Comparison of ENCODE assay signal across 8 cellular contexts in genomic region chr5:180860887-180861822, GRCh38. TPM values are rescaled to one million over a fixed set of nuclear protein-coding genes. Genes with fewer than 3 reads are reported as not detected.
DNase-seq lines count a peak whose midpoint lies in the region; ATAC-seq and TF ChIP-seq lines count a peak whose summit lies in the region.

Gene ZFP62 (minus strand): TSS chr5:180861276. CDS start chr5:180861219, 57 bp downstream.

- H3K9me3 Mint-ChIP-seq in progenitor cell of endocrine pancreas (ENCODE audit: low read depth): peaks cover 17% of the 10 kb centered on the region

- peaks cover 31% of the 10 kb centered on the region for H3K36me3 Mint-ChIP-seq in progenitor cell of endocrine pancreas (ENCODE audit: insufficient read depth)

- intact Hi-C loops in adrenal gland (cut with DNase I): loop anchor here (5.0 to 10.0 kb wide), 2 partner anchors 74 to 76 kb away; no protein-coding TSS in a partner anchor
- intact Hi-C loops in left cardiac atrium (cut with DNase I): loop anchor here (5.0 to 10.0 kb wide), 2 partner anchors 74 to 76 kb away; no protein-coding TSS in a partner anchor
- intact Hi-C loops in upper lobe of right lung (cut with DNase I): no loop called here

- peak within 1 kb of the TSS; percentile 94 for H3K4me3 Mint-ChIP-seq in progenitor cell of endocrine pancreas (ENCODE audit: low read depth)

- ATAC-seq in HG02852 (IDR thresholded peaks at IDR 0.05; ENCODE audit: unreplicated experiment) (peak; percentile 83), left cardiac atrium (peak; percentile 99), upper lobe of right lung (peak; percentile 97)

- peaks cover 8% of the 10 kb centered on the region for H3K4me1 Mint-ChIP-seq in progenitor cell of endocrine pancreas (ENCODE audit: low read depth)

- TF ChIP-seq POLR2A in adrenal gland (IDR thresholded peaks at IDR 0.05): peak; percentile 61 to 67

- peak within 1 kb of the TSS; percentile 72 to 99 (median 75) for H3K4me3 ChIP-seq in adrenal gland
- peak within 1 kb of the TSS; percentile 96 for H3K4me3 ChIP-seq in upper lobe of right lung

- 0 to 1% (median 0%) methylated on average over 17 to 84 of the region's 84 CpGs for WGBS in adrenal gland, 4 donors

- H3K4me1 ChIP-seq in adrenal gland (replicated peaks in 1 of 2) (peaks cover 0 to 8% of the 10 kb centered on the region in 2 donors), upper lobe of right lung (peaks cover 8% of the 10 kb centered on the region)

- H3K9me3 ChIP-seq in adrenal gland (replicated peaks in 1 of 3): no peaks in the 10 kb centered on the region
- H3K9me3 ChIP-seq in upper lobe of right lung: no peaks in the 10 kb centered on the region

- peak within 1 kb of the TSS; percentile 46 to 90 (median 82) for H3K27ac ChIP-seq in adrenal gland
- H3K27ac ChIP-seq in upper lobe of right lung: peak within 1 kb of the TSS; percentile 87

- TF ChIP-seq CTCF in GM13977 (IDR thresholded peaks at IDR 0.05; ENCODE audit: extremely low read depth, insufficient read depth, missing control alignments) (no peak), adrenal gland (IDR thresholded peaks at IDR 0.05) (peak in 1 of 6 experiments; percentile 26), progenitor cell of endocrine pancreas (IDR thresholded peaks at IDR 0.05; ENCODE audit: unreplicated experiment) (no peak), upper lobe of right lung (IDR thresholded peaks at IDR 0.05) (peak; percentile 12)

- peak; percentile 92 for DNase-seq in GM13977 (ENCODE audit: low spot score)
- peak; percentile 20 for DNase-seq in NCI-H1436 treated with DMSO at 0.1 percent for 48 hours (lab: John Stamatoyannopoulos, UW)
- DNase-seq in T-helper 1 cell: peak; percentile 66 to 93 (median 76)
- DNase-seq in adrenal gland: peak; percentile 87 to 92 (median 89)
- DNase-seq in left cardiac atrium: peak; percentile 95
- peak; percentile 90 for DNase-seq in progenitor cell of endocrine pancreas (ENCODE audit: low spot score, unreplicated experiment)
- DNase-seq in upper lobe of right lung: peak; percentile 96

- peaks cover 7% of the 10 kb centered on the region for H3K27me3 Mint-ChIP-seq in progenitor cell of endocrine pancreas

- H3K36me3 ChIP-seq in adrenal gland (replicated peaks in 1 of 2) (no peaks in the 10 kb centered on the region), upper lobe of right lung (no peaks in the 10 kb centered on the region)

- in situ Hi-C loops in GM13977 (cut with MboI; ENCODE audit: low pct_unique_long_range_greater_than_20kb, low sequenced_read_pairs, unreplicated experiment): no loop called here

- peak within 1 kb of the TSS; percentile 96 for H3K27ac Mint-ChIP-seq in progenitor cell of endocrine pancreas

- H3K27me3 ChIP-seq in adrenal gland (no peaks in the 10 kb centered on the region), upper lobe of right lung (no peaks in the 10 kb centered on the region)

RNA-seq across cellular contexts. Expression of gene ZFP62, which starts in this region (rescaled TPM):
- total RNA-seq in adrenal gland (10 to 100 TPM in 7 of 8 donors, 1 to 10 TPM in 1; 8.5 to 23.6 (median 14.8) TPM), left cardiac atrium (10 to 100 TPM; 14.4 to 16.8 TPM), progenitor cell of endocrine pancreas (62.0 and 63.1 TPM in 2 replicates), upper lobe of right lung (22.6 TPM)
- polyA plus RNA-seq in adrenal gland: 10 to 100 TPM; 17.5 to 39.7 (median 25.1) TPM

Comparison
In these comparisons a context has a peak if more than half of its experiments do, and no peak if none do; other contexts are left out.
1. Peak in every context shown above with its lines: DNase-seq, ATAC-seq, H3K4me3 ChIP-seq and H3K27ac ChIP-seq.
2. DNase-seq: peak in every context shown above with its lines; median percentile 96 in upper lobe of right lung; 95 in left cardiac atrium; 92 in GM13977; 90 in progenitor cell of endocrine pancreas; 89 in adrenal gland; 76 in T-helper 1 cell; 20 in NCI-H1436 treated with DMSO at 0.1 percent for 48 hours.